Comparison of ENCODE assay signal across 1 cellular context in the genomic region with DNA sequence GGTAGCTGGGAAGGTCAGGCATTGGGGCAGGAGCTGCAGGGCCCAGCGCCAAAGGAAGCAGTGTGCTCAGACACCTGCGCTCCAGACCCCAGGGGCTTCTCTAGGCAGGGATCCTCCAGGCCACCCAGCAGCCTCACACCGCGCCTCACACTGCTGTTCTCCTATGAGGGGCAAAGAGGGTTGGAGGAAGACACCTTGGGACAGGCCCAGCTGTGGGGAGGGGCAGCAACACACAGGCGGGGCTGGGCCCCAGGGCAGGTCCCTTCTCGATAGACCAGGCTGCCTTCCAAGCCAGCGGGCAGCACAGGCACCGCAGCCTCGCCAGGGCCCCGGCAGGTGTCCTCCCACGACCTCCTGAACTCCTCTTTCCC.
TF ChIP-seq lines count a peak whose summit lies in the region.

No MANE protein-coding gene starts in this region.

TF ChIP-seq in HCT116, 20 proteins besides CTCF, POLR2A, EP300 and RAD21:
- TF ChIP-seq, protein P1, sequence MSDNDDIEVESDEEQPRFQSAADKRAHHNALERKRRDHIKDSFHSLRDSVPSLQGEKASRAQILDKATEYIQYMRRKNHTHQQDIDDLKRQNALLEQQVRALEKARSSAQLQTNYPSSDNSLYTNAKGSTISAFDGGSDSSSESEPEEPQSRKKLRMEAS (IDR thresholded peaks at IDR 0.05) = no peak
- TF ChIP-seq ZFX (IDR thresholded peaks at IDR 0.05) = no peak
- 0 out of 2 replicates have a peak, but pooled peaks have one; percentile 0 for TF ChIP-seq POLR2AphosphoS5 (IDR thresholded peaks at IDR 0.05; ENCODE audit: low read depth, low read length)
